In the genomic region with DNA sequence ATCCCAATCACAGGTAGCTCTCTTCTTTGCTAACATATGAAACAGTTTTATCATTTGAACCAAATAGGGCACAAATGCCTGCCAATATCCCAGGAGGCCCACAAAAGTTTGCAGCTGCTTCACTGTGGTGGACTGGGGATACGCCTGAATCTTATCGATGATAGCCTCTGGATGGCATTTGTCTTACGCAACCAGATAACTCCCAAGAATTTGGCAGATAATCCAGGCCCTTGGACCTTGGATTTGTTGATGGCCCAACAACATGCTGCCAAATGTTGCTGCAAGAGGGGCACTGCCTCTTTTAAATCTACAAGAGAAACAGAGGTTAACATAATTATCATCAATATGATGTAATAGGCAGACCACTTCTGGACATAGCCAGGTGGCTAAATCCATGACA, we compare ENCODE assay signal across 10 cellular contexts.
"Had no signal": no experiment of that assay in that cellular context is flagged by ENCODE, and none has a peak within 500 bp of the region (broad histone marks: within the 10 kb centered on the region; RNA-seq: fewer than 3 reads in every experiment).

No MANE protein-coding gene starts in this region.

- H3K9me3 ChIP-seq: HAP-1 had no signal

- H3K4me1 ChIP-seq: HAP-1 had no signal

- H3K27ac ChIP-seq: GM23248, HL-60 had no signal

- H3K36me3 ChIP-seq: HAP-1 had no signal

- ATAC-seq: HCT116, K562 had no signal

- DNase-seq: GM23248, GOT3, H7, HFFc6, IMR-90, KG1 had no signal

- H3K9ac ChIP-seq: GM23248 had no signal

- H3K4me3 ChIP-seq: GM23248, HAP-1, K562 had no signal
